In genomic region chr9:124357591-124358361, GRCh38 we compare ENCODE assay signal across 1 cellular context.
TF ChIP-seq lines count a peak whose summit lies in the region.

No MANE protein-coding gene starts in this region.

TF ChIP-seq in IMR-90, 13 proteins besides CTCF, POLR2A, EP300 and RAD21:
- TF ChIP-seq USF2 (IDR thresholded peaks at IDR 0.05; ENCODE audit: low read depth, low read length) (no peak), RCOR1 (IDR thresholded peaks at IDR 0.05; ENCODE audit: insufficient replicate concordance, low read length) (no peak), CEBPB (IDR thresholded peaks at IDR 0.05; ENCODE audit: low read depth, low read length) (no peak), FOS (IDR thresholded peaks at IDR 0.05; ENCODE audit: low read depth, low read length) (no peak), SMC3 (IDR thresholded peaks at IDR 0.05; ENCODE audit: low read depth, low read length) (no peak), CHD1 (IDR thresholded peaks at IDR 0.05; ENCODE audit: low read depth, low read length) (no peak), BHLHE40 (IDR thresholded peaks at IDR 0.05; ENCODE audit: low read depth, low read length) (no peak), ELK1 (IDR thresholded peaks at IDR 0.05; ENCODE audit: borderline replicate concordance, low read depth, low read length) (no peak), NFE2L2 (IDR thresholded peaks at IDR 0.05; ENCODE audit: low read depth, low read length) (no peak), MXI1 (IDR thresholded peaks at IDR 0.05; ENCODE audit: borderline replicate concordance, low read depth, low read length) (no peak), RFX5 (IDR thresholded peaks at IDR 0.05; ENCODE audit: low read depth, low read length) (no peak), MAZ (IDR thresholded peaks at IDR 0.05; ENCODE audit: borderline replicate concordance, low read depth, low read length) (no peak), MAFK (IDR thresholded peaks at IDR 0.05; ENCODE audit: low read depth, low read length) (no peak)
